ENCODE assay signal across 12 cellular contexts in the genomic region with DNA sequence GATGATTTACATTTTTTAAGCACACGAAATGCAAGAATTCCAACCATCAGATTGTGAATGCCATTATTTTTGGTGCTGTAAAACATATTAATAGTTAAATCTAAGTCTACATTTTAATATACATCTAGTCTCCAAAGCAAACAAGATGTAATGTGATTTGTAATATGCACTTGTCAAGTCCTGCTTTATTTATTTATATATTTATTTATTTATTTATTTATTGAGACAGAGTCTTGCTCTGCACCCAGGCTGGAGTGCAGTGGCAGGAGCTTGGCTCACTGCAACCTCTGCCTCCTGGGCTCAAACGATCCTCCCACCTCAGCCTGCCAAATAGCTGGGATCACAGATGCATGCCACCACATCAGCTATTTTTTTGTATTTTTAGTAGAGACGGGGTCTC.
DNase-seq lines count a peak whose midpoint lies in the region; ATAC-seq, FAIRE-seq and TF ChIP-seq lines count a peak whose summit lies in the region.
"Had no signal": no experiment of that assay in that cellular context is flagged by ENCODE, and none has a peak within 500 bp of the region (broad histone marks: within the 10 kb centered on the region; RNA-seq: fewer than 3 reads in every experiment).

No MANE protein-coding gene starts in this region.

- peak; percentile 85 for FAIRE-seq in colon (lab: Jason Lieb, UNC)
- FAIRE-seq: H54 had no signal

- no peak overlapping the region for H2AFZ ChIP-seq in trophoblast cell (ENCODE audit: insufficient read depth, low read length, poor library complexity)
- H2AFZ ChIP-seq: GM23248 had no signal

- TF ChIP-seq CTCF in left ventricle myocardium inferior (IDR thresholded peaks at IDR 0.05; ENCODE audit: borderline replicate concordance), result no peak

- no CpG with 5 or more reads among the region's 3 CpGs for WGBS in trophoblast cell (ENCODE audit: extremely low coverage, insufficient coverage, insufficient read length)

- H3K36me3 ChIP-seq in left ventricle myocardium inferior (no peaks in the 10 kb centered on the region), trophoblast cell (ENCODE audit: control insufficient read depth in 1 of 2, insufficient read depth in 2 of 2, low read length in 2 of 2) (no peaks in the 10 kb centered on the region)

- ATAC-seq in left cardiac atrium, result no peak
- ATAC-seq in GM21367 (IDR thresholded peaks at IDR 0.05; ENCODE audit: unreplicated experiment), result no peak
- ATAC-seq: HCT116 had no signal

- H3K14ac ChIP-seq in trophoblast cell (ENCODE audit: low read length), result no peak overlapping the region

- H3K18ac ChIP-seq in trophoblast cell (ENCODE audit: low read length), result no peak overlapping the region

- no peak for DNase-seq in left ventricle myocardium inferior
- DNase-seq in left cardiac atrium, result no peak
- DNase-seq in trophoblast cell, result no peak
- no peak for DNase-seq in kidney tubule cell (ENCODE audit: low spot score)
- no peak for DNase-seq in NCI-H2029 treated with DMSO at 0.1 percent for 48 hours (lab: John Stamatoyannopoulos, UW)
- DNase-seq: CD8-positive, alpha-beta memory T cell; GF-D8; GM23248 had no signal

- H3K27me3 ChIP-seq in left ventricle myocardium inferior (ENCODE audit: low read depth), result no peaks in the 10 kb centered on the region
- no peaks in the 10 kb centered on the region for H3K27me3 ChIP-seq in trophoblast cell (ENCODE audit: insufficient read depth, low read length)

- no peaks in the 10 kb centered on the region for H3K79me2 ChIP-seq in trophoblast cell (ENCODE audit: control insufficient read depth, insufficient read depth, low read length, poor library complexity)

- H3K27ac ChIP-seq in left ventricle myocardium inferior (replicated peaks) (peak overlapping the region; percentile 74), trophoblast cell (ENCODE audit: low read depth, low read length) (no peak overlapping the region)
- H3K27ac ChIP-seq: GM23248 had no signal

- peaks cover 50% of the 10 kb centered on the region for H3K4me1 ChIP-seq in left ventricle myocardium inferior
- H3K4me1 ChIP-seq in trophoblast cell (ENCODE audit: control insufficient read depth in 1 of 2, insufficient read depth in 2 of 2, low read length in 2 of 2), result peaks cover 4 to 7% of the 10 kb centered on the region in 2 experiments

- no peak overlapping the region for H4K12ac ChIP-seq in trophoblast cell (ENCODE audit: low read depth, low read length)

- H3K9ac ChIP-seq in trophoblast cell (ENCODE audit: low read length), result no peak overlapping the region
- H3K9ac ChIP-seq: GM23248 had no signal

- no peak overlapping the region for H3K4me3 ChIP-seq in left ventricle myocardium inferior
- no peak overlapping the region for H3K4me3 ChIP-seq in trophoblast cell (ENCODE audit: low read depth, low read length)
- H3K4me3 ChIP-seq: GM23248 had no signal

- H2BK120ac ChIP-seq in trophoblast cell (ENCODE audit: insufficient read depth, low read length, poor library complexity), result no peak overlapping the region

- peak overlapping the region; percentile 74 for H2BK12ac ChIP-seq in trophoblast cell (ENCODE audit: low read length)

- no peak overlapping the region for H4K8ac ChIP-seq in trophoblast cell (ENCODE audit: low read depth, low read length)

- intact Hi-C loops in left ventricle myocardium inferior (cut with micrococcal nuclease) (no loop called here), left cardiac atrium (cut with DNase I) (no loop called here)

- H2BK5ac ChIP-seq in trophoblast cell (ENCODE audit: low read depth, low read length, poor library complexity), result peak overlapping the region; percentile 33

- no peak overlapping the region for H2AK5ac ChIP-seq in trophoblast cell (ENCODE audit: low read length)

- peaks cover 4% of the 10 kb centered on the region for H3K79me1 ChIP-seq in trophoblast cell (ENCODE audit: low read length)

- H3K4ac ChIP-seq in trophoblast cell (ENCODE audit: low read depth, low read length), result no peak overlapping the region

- no peak overlapping the region for H3K23ac ChIP-seq in trophoblast cell (ENCODE audit: low read length)

- H3K9me3 ChIP-seq in left ventricle myocardium inferior (replicated peaks) (peaks cover 10% of the 10 kb centered on the region), trophoblast cell (ENCODE audit: insufficient read depth, low read depth, low read length) (no peaks in the 10 kb centered on the region)

- no peak overlapping the region for H3K4me2 ChIP-seq in trophoblast cell (ENCODE audit: low read length)

- peak overlapping the region; percentile 50 for H4K91ac ChIP-seq in trophoblast cell (ENCODE audit: low read depth, low read length)
